ENCODE assay signal across 20 cellular contexts in genomic region chr9:101324245-101324804, GRCh38.
"Had no signal": no experiment of that assay in that cellular context is flagged by ENCODE, and none has a peak within 500 bp of the region (broad histone marks: within the 10 kb centered on the region; RNA-seq: fewer than 3 reads in every experiment).

No MANE protein-coding gene starts in this region.

- ATAC-seq: effector memory CD8-positive, alpha-beta T cell; gastroesophageal sphincter had no signal

- FAIRE-seq: colon had no signal

- H3K27me3 ChIP-seq: esophagus muscularis mucosa, gastroesophageal sphincter, neutrophil, right atrium auricular region, suprapubic skin, thyroid gland, uterus had no signal

- H3K27ac ChIP-seq: epithelial cell of prostate, esophagus muscularis mucosa, gastroesophageal sphincter, neutrophil, right atrium auricular region, suprapubic skin, thyroid gland, uterus had no signal

- H3K4me2 ChIP-seq: smooth muscle cell had no signal

- H3K36me3 ChIP-seq: esophagus muscularis mucosa, gastroesophageal sphincter, neutrophil, right atrium auricular region, suprapubic skin, thyroid gland, uterus had no signal

- DNase-seq: cerebellar nuclear complex; effector memory CD8-positive, alpha-beta T cell; glutamatergic neuron; immature natural killer cell; mesendoderm; naive B cell; nephron progenitor cell; posterior cingulate gyrus; stimulated activated CD4-positive, alpha-beta T cell treated with anti-CD3 and anti-CD28 coated beads, Interleukin-2, amount 100 ng/mL, for 48 hours; stimulated activated naive CD4-positive, alpha-beta T cell treated with Interleukin-2 at 50 U/mL for 16 hours; thyroid gland; uterus had no signal

- H3K4me3 ChIP-seq: esophagus muscularis mucosa, gastroesophageal sphincter, right atrium auricular region, smooth muscle cell, suprapubic skin, thyroid gland, uterus had no signal

- H3K4me1 ChIP-seq: gastroesophageal sphincter, right atrium auricular region, suprapubic skin, thyroid gland, uterus had no signal

- H3K9me3 ChIP-seq: esophagus muscularis mucosa, neutrophil, right atrium auricular region, thyroid gland, uterus had no signal
